9 cellular contexts compared by ENCODE assay signal in the genomic region with DNA sequence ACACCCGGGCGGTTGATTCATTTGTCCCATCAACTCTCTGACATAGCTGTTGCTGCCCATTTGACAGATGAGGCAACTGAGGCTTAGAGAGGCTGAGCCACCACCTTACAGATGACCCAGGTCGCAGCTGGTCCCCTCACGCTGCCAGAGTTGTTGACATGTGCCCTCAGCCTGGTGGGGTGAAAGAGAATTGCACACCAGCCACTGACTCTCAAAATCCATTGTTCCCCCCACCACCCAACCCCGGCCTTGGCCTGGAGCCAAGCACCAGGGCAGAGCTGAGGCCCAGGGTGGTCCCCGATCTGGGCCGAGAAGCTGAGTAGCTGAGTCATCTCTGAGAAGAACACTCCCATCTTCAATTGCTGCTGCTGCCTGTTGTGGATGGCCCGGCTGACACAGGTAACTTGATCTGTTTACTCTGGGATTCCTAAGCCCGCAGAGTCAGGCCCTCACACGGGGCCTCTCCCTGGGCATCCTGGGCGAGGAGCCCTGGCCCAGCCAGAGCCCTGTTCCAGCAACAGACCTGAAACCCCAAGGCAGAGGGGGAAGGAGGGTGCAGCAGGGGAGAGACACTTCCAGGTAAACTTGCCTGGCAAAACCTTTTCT. TPM values are rescaled to one million over a fixed set of nuclear protein-coding genes. Genes with fewer than 3 reads are reported as not detected.
DNase-seq lines count a peak whose midpoint lies in the region; ATAC-seq and TF ChIP-seq lines count a peak whose summit lies in the region.
"Had no signal": no experiment of that assay in that cellular context is flagged by ENCODE, and none has a peak within 500 bp of the region (broad histone marks: within the 10 kb centered on the region; RNA-seq: fewer than 3 reads in every experiment).

No MANE protein-coding gene starts in this region.

- H4K91ac ChIP-seq in H9 (ENCODE audit: insufficient read length, low read depth, low read length) (no peak overlapping the region), trophoblast cell (ENCODE audit: low read depth, low read length) (peak overlapping the region; percentile 63)

- no peaks in the 10 kb centered on the region for H3K79me1 ChIP-seq in H9 (ENCODE audit: insufficient read depth, low read depth, low read length, poor library complexity, severe bottlenecking)
- H3K79me1 ChIP-seq in trophoblast cell (ENCODE audit: low read length), result peaks cover 6% of the 10 kb centered on the region

- no peak overlapping the region for H3T11ph ChIP-seq in H9 (ENCODE audit: low read length)

- no peak overlapping the region for H3K4ac ChIP-seq in H9 (ENCODE audit: low read depth, low read length)
- H3K4ac ChIP-seq in trophoblast cell (ENCODE audit: low read depth, low read length), result no peak overlapping the region

- ATAC-seq in GM21723 (IDR thresholded peaks at IDR 0.05; ENCODE audit: unreplicated experiment) (no peak), HG02938 (IDR thresholded peaks at IDR 0.05; ENCODE audit: unreplicated experiment) (no peak), GM21526 (IDR thresholded peaks at IDR 0.05; ENCODE audit: low FRiP score, unreplicated experiment) (no peak), GM18517 (IDR thresholded peaks at IDR 0.05; ENCODE audit: unreplicated experiment) (no peak)

- H3K4me2 ChIP-seq in H9 (ENCODE audit: insufficient read depth, insufficient read length, low read length), result no peak overlapping the region
- H3K4me2 ChIP-seq in trophoblast cell (ENCODE audit: low read length), result peak overlapping the region; percentile 36

- no peaks in the 10 kb centered on the region for H3K9me3 Mint-ChIP-seq in H9
- H3K9me3 Mint-ChIP-seq: memory B cell had no signal

- H3K23ac ChIP-seq in H9 (ENCODE audit: insufficient read length, low read depth, low read length), result no peak overlapping the region
- H3K23ac ChIP-seq in trophoblast cell (ENCODE audit: low read length), result no peak overlapping the region

- H4K12ac ChIP-seq in trophoblast cell (ENCODE audit: low read depth, low read length), result no peak overlapping the region

- H3K79me2 ChIP-seq in H9 (ENCODE audit: insufficient read depth, low read length), result no peaks in the 10 kb centered on the region
- H3K79me2 ChIP-seq in trophoblast cell (ENCODE audit: control insufficient read depth, insufficient read depth, low read length, poor library complexity), result no peaks in the 10 kb centered on the region

- H3K18ac ChIP-seq in H9 (ENCODE audit: insufficient read length, low read depth, low read length), result peak overlapping the region; percentile 21
- peak overlapping the region; percentile 72 for H3K18ac ChIP-seq in trophoblast cell (ENCODE audit: low read length)

- peak overlapping the region; percentile 98 to 99 (median 98) for H3K27ac Mint-ChIP-seq in H9
- H3K27ac Mint-ChIP-seq: memory B cell had no signal

- H2BK5ac ChIP-seq in H9 (ENCODE audit: insufficient read length, low read length), result no peak overlapping the region
- H2BK5ac ChIP-seq in trophoblast cell (ENCODE audit: low read depth, low read length, poor library complexity), result peak overlapping the region; percentile 21

- H3K4me3 Mint-ChIP-seq in H9, result peak overlapping the region in 1 of 2 experiments; percentile 56; a peak in 3 of 5 replicates
- H3K4me3 Mint-ChIP-seq: memory B cell had no signal

- H3K27me3 Mint-ChIP-seq in H9 (ENCODE audit: low read depth), result no peaks in the 10 kb centered on the region; the same call in 1 of the 2 replicates
- H3K27me3 Mint-ChIP-seq: memory B cell had no signal

- H3K4me1 Mint-ChIP-seq in H9, result peaks cover 43 to 52% of the 10 kb centered on the region in 2 experiments

- H2BK12ac ChIP-seq in H9 (ENCODE audit: insufficient read length, low read depth, low read length), result no peak overlapping the region
- peak overlapping the region; percentile 21 for H2BK12ac ChIP-seq in trophoblast cell (ENCODE audit: low read length)

- no peak overlapping the region for H4K5ac ChIP-seq in H9 (ENCODE audit: insufficient read length, low read depth, low read length)

- no peak overlapping the region for H3K56ac ChIP-seq in H9 (ENCODE audit: insufficient read length, low read depth, low read length)

- H3K27ac ChIP-seq in H9 (ENCODE audit: insufficient read length, low read depth, low read length) (peak overlapping the region; percentile 60), trophoblast cell (ENCODE audit: low read depth, low read length) (peak overlapping the region; percentile 58)

- H3K4me3 ChIP-seq in trophoblast cell (ENCODE audit: low read depth, low read length), result no peak overlapping the region

- H2AFZ ChIP-seq in H9 (ENCODE audit: low read length) (no peak overlapping the region), trophoblast cell (ENCODE audit: insufficient read depth, low read length, poor library complexity) (peak overlapping the region; percentile 17)

- no peaks in the 10 kb centered on the region for H3K36me3 ChIP-seq in trophoblast cell (ENCODE audit: control insufficient read depth in 1 of 2, insufficient read depth in 2 of 2, low read length in 2 of 2)

- H3K23me2 ChIP-seq in H9 (ENCODE audit: insufficient read length, low read depth, low read length, poor library complexity, severe bottlenecking), result no peaks in the 10 kb centered on the region

- H2AK5ac ChIP-seq in H9 (ENCODE audit: insufficient read length, low read length), result no peak overlapping the region
- no peak overlapping the region for H2AK5ac ChIP-seq in trophoblast cell (ENCODE audit: low read length)

- H3K27me3 ChIP-seq in H9 (ENCODE audit: insufficient read depth, low read length) (no peaks in the 10 kb centered on the region), trophoblast cell (ENCODE audit: insufficient read depth, low read length) (no peaks in the 10 kb centered on the region)

- H3K9ac ChIP-seq in H9 (ENCODE audit: extremely low read depth, insufficient read length, low read length), result no peak overlapping the region
- no peak overlapping the region for H3K9ac ChIP-seq in trophoblast cell (ENCODE audit: low read length)

- H3K9me3 ChIP-seq in H9 (ENCODE audit: control insufficient read depth, low read depth, low read length) (no peaks in the 10 kb centered on the region), trophoblast cell (ENCODE audit: insufficient read depth, low read depth, low read length) (no peaks in the 10 kb centered on the region)

- peak; percentile 91 for DNase-seq in H9
- DNase-seq in NCI-H2227 treated with DMSO at 0.1 percent for 48 hours (lab: John Stamatoyannopoulos, UW), result peak; percentile 71
- DNase-seq in dermis blood vessel endothelial cell, result peak; percentile 25
- DNase-seq in trophoblast cell, result peak; percentile 72 to 84

- no peaks in the 10 kb centered on the region for H4K20me1 ChIP-seq in H9 (ENCODE audit: control insufficient read depth, insufficient read depth, insufficient read length)

- H3K4me1 ChIP-seq in H9 (ENCODE audit: insufficient read depth, low read length), result no peaks in the 10 kb centered on the region; the same call in 1 of the 2 replicates
- H3K4me1 ChIP-seq in trophoblast cell (ENCODE audit: control insufficient read depth in 1 of 2, insufficient read depth in 2 of 2, low read length in 2 of 2), result peaks cover 3 to 5% of the 10 kb centered on the region in 2 experiments

- H3K36me3 Mint-ChIP-seq in H9 (ENCODE audit: insufficient read depth in 1 of 3, low read depth in 3 of 3), result peaks cover 0 to 7% (median 5%) of the 10 kb centered on the region in 3 experiments; a peak in 4 of 7 replicates

- no peak overlapping the region for H3K14ac ChIP-seq in H9 (ENCODE audit: insufficient read depth, low read length)
- H3K14ac ChIP-seq in trophoblast cell (ENCODE audit: low read length), result peak overlapping the region; percentile 39

- H4K8ac ChIP-seq in H9 (replicated peaks; ENCODE audit: insufficient read length, low read depth, low read length) (no peak overlapping the region), trophoblast cell (ENCODE audit: low read depth, low read length) (peak overlapping the region; percentile 33)

- H2BK15ac ChIP-seq in H9 (ENCODE audit: low read depth, low read length), result no peak overlapping the region

- peak; percentile 48 for TF ChIP-seq CTCF in H9 (conservative IDR thresholded peaks at IDR 0.05)

- no CpG with 5 or more reads among the region's 11 CpGs for WGBS in H9 (ENCODE audit: extremely low coverage, insufficient read length, low lambda C conversion rate)
- WGBS in trophoblast cell (ENCODE audit: extremely low coverage, insufficient coverage, insufficient read length), result no CpG with 5 or more reads among the region's 11 CpGs

- H2BK120ac ChIP-seq in H9 (ENCODE audit: low read depth, low read length, poor library complexity, severe bottlenecking), result no peak overlapping the region
- H2BK120ac ChIP-seq in trophoblast cell (ENCODE audit: insufficient read depth, low read length, poor library complexity), result peak overlapping the region; percentile 61

- H2BK20ac ChIP-seq in H9 (ENCODE audit: low read depth, low read length, poor library complexity, severe bottlenecking), result no peak overlapping the region

RNA-seq across cellular contexts. Expression of gene PVRIG, which starts 27.5 kb away (rescaled TPM):
- total RNA-seq in H9 (2021), result 0.50 and 0.70 TPM in 2 replicates
- total RNA-seq in dermis blood vessel endothelial cell, result not detected in 2 replicates
- not detected in 2 replicates for polyA plus RNA-seq in trophoblast cell (2013)

Comparison
In these comparisons a context has a peak if more than half of its experiments do, and no peak if none do; other contexts are left out.
1. DNase-seq: peak in every context shown above with its lines; median percentile 91 in H9; 78 in trophoblast cell; 71 in NCI-H2227 treated with DMSO at 0.1 percent for 48 hours; 25 in dermis blood vessel endothelial cell.